In the genomic region with DNA sequence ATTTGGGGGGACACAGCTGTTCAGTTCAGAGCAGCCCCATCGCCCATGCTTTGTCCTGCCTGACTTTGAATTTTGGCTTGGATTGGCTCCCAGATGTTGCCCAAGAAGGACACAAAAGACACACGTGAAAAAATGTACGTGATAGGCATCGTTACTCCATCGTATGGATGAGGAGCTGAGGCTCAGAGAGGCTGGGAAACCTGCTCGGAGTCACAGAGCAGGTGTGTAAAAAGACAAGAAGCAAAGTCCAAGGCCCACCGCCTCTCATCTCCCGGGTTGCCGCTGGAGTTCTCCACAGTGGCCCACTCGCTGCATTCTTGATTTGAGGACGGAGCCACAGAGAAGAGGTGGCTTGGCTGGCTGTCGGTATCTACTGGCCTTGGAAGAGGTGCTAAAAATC, we compare ENCODE assay signal across 1 cellular context.
A peak's percentile ranks its signal among the peaks of the same experiment; 100 is the strongest.
TF ChIP-seq lines count a peak whose summit lies in the region.

No MANE protein-coding gene starts in this region.

TF ChIP-seq in HepG2, 621 proteins besides CTCF, POLR2A, EP300 and RAD21:
- TF ChIP-seq, protein P1, sequence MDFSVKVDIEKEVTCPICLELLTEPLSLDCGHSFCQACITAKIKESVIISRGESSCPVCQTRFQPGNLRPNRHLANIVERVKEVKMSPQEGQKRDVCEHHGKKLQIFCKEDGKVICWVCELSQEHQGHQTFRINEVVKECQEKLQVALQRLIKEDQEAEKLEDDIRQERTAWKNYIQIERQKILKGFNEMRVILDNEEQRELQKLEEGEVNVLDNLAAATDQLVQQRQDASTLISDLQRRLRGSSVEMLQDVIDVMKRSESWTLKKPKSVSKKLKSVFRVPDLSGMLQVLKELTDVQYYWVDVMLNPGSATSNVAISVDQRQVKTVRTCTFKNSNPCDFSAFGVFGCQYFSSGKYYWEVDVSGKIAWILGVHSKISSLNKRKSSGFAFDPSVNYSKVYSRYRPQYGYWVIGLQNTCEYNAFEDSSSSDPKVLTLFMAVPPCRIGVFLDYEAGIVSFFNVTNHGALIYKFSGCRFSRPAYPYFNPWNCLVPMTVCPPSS (IDR thresholded peaks at IDR 0.05), result no peak
- TF ChIP-seq ZNF768 (CRISPR knock-in tag; IDR thresholded peaks at IDR 0.05) (peak; percentile 92), SP140L (CRISPR knock-in tag; IDR thresholded peaks at IDR 0.05; ENCODE audit: borderline replicate concordance) (no peak), TSC22D2 (CRISPR knock-in tag; IDR thresholded peaks at IDR 0.05; ENCODE audit: borderline replicate concordance) (no peak)
